8 cellular contexts compared by ENCODE assay signal in the genomic region with DNA sequence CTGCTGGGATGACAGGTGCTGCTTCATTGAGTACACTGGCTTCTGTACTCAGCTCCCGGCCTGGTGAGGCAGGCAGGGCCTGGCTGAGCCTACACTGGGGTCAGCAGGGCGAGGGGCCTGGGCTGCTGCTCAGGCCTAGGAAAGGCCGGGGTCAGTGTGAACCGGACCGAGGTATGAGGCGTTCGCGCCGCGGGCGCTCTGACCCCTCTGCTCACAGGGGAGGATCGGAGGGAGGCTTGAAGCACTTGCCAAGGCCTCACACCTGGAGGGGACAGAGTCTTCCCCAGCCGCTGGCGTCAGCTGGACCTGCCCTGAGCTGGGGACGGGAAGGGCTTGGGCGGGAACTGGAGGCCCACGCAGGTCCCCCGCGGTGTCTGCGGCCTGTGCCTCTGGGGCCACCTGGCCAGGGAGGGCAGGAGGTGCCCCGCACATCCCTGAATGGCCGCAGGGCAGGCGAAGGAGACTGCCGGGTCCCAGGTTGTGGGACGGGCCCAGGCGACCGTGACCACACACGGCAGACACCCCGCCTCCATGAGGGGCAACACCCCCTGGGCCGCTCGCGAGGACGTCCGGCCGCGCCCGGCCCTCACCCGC. TPM values are rescaled to one million over a fixed set of nuclear protein-coding genes. Genes with fewer than 3 reads are reported as not detected.
A peak's percentile ranks its signal among the peaks of the same experiment; 100 is the strongest.
DNase-seq lines count a peak whose midpoint lies in the region; ATAC-seq and TF ChIP-seq lines count a peak whose summit lies in the region.

No MANE protein-coding gene starts in this region.

- DNase-seq in BE2C (no peak), foreskin fibroblast (peak in 1 of 2 donors; percentile 39), retinal pigment epithelial cell (ENCODE audit: low read depth) (no peak), A172 (ENCODE audit: low spot score) (no peak)
- DNase-seq in stimulated activated CD4-positive, alpha-beta T cell treated with anti-CD3 and anti-CD28 coated beads, Interleukin-2, amount 100 ng/mL, for 24 hours = no peak

- H3K27me3 ChIP-seq in BE2C = no peaks in the 10 kb centered on the region

- TF ChIP-seq CTCF in BE2C (IDR thresholded peaks at IDR 0.05; ENCODE audit: low read depth, low read length) (no peak), VCaP (conservative IDR thresholded peaks at IDR 0.05) (no peak), foreskin fibroblast (IDR thresholded peaks at IDR 0.05; ENCODE audit: low read depth, low read length) (no peak), retinal pigment epithelial cell (conservative IDR thresholded peaks at IDR 0.05; ENCODE audit: low read depth, low read length) (no peak)

- H3K9me3 ChIP-seq in BE2C = no peaks in the 10 kb centered on the region

- peak; percentile 17 for ATAC-seq in GM19025 (IDR thresholded peaks at IDR 0.05; ENCODE audit: low read depth, unreplicated experiment)
- ATAC-seq in HG03135 (IDR thresholded peaks at IDR 0.05; ENCODE audit: unreplicated experiment) = peak; percentile 34

- H3K4me3 ChIP-seq in BE2C (ENCODE audit: low read depth, low read length) (peak overlapping the region; percentile 67), foreskin fibroblast (ENCODE audit: low read depth in 1 of 2, low read length in 2 of 2) (peak overlapping the region; percentile 80 to 91), retinal pigment epithelial cell (ENCODE audit: low read length) (peak overlapping the region; percentile 84)

- no peaks in the 10 kb centered on the region for H3K36me3 ChIP-seq in BE2C

- H3K27ac ChIP-seq in VCaP = peak overlapping the region; percentile 99

- H3K4me1 ChIP-seq in BE2C = peaks cover 4% of the 10 kb centered on the region; the same call in 1 of the 2 replicates

RNA-seq across cellular contexts. Expression of a gene that starts 0.5 kb away (rescaled TPM):
- 21.7 TPM for polyA plus RNA-seq in BE2C (2012; ENCODE audit: insufficient read depth, insufficient read length, low read depth)
- total RNA-seq in A172 (2014; rRNA removed; shearing (Covaris generic)) = 17.0 and 24.0 TPM in 2 replicates

RNA-seq across cellular contexts. Expression of a gene that starts 20.3 kb away (rescaled TPM):
- 113 TPM for polyA plus RNA-seq in BE2C (2012; ENCODE audit: insufficient read depth, insufficient read length, low read depth)
- total RNA-seq in A172 (2014; rRNA removed; shearing (Covaris generic)) = 57.3 and 62.5 TPM in 2 replicates

RNA-seq across cellular contexts. Expression of a gene that starts 20.5 kb away (rescaled TPM):
- 4.4 TPM for polyA plus RNA-seq in BE2C (2012; ENCODE audit: insufficient read depth, insufficient read length, low read depth)
- 5.1 and 7.0 TPM in 2 replicates for total RNA-seq in A172 (2014; rRNA removed; shearing (Covaris generic))
